ENCODE assay signal across 1 cellular context in the genomic region with DNA sequence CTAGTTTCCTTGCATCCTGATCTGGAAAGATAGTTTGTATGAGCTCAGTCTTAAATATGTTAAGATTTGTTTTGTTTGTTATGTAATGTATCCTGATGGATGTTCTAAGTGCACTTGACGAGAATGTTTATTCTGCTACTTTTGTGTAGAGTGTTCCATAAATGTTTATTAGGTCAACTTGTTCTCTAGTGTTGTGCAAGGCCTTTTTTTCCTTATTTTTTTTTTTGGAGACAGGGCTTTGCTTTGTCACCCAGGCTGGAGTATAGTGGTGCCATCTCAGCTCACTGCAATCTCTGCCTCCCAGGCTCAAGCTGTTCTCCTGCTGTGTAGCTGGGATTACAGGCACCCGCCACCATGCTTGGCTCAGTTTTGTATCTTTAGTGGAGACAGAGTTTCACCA.
TF ChIP-seq lines count a peak whose summit lies in the region.

No MANE protein-coding gene starts in this region.

TF ChIP-seq in WTC11, 78 proteins besides CTCF, POLR2A, EP300 and RAD21 (continued from another document):
- no peak for TF ChIP-seq ZNF532 (CRISPR knock-in tag; IDR thresholded peaks at IDR 0.05; ENCODE audit: borderline replicate concordance)
